In genomic region chr5:113201715-113202114, GRCh38 we compare ENCODE assay signal across 26 cellular contexts.
DNase-seq lines count a peak whose midpoint lies in the region; ATAC-seq and TF ChIP-seq lines count a peak whose summit lies in the region.
"Had no signal": no experiment of that assay in that cellular context is flagged by ENCODE, and none has a peak within 500 bp of the region (broad histone marks: within the 10 kb centered on the region; RNA-seq: fewer than 3 reads in every experiment).

No MANE protein-coding gene starts in this region.

- DNase-seq in NCI-H82 (lab: John Stamatoyannopoulos, UW) (peak; percentile 62), NCI-H82 treated with DMSO at 0.1 percent for 48 hours (lab: John Stamatoyannopoulos, UW; ENCODE audit: unreplicated experiment) (no peak), RWPE2 (ENCODE audit: low spot score) (no peak), foreskin melanocyte (peak; percentile 28), activated gamma-delta T cell treated with Interleukin-2 at 50 U/mL for 16 hours (no peak), dermis blood vessel endothelial cell (no peak)
- DNase-seq: 8988T; activated CD8-positive, alpha-beta memory T cell treated with anti-CD3 and anti-CD28 coated beads, Interleukin-2, amount 50 U/mL, for 4 hours; AML-193; anterior cingulate cortex; CD8-positive, alpha-beta memory T cell; DMS79 treated with DMSO at 0.1 percent for 48 hours; H7; immature natural killer cell; left lung; NCI-H187; NCI-H69; stimulated activated CD8-positive, alpha-beta memory T cell treated with anti-CD3 and anti-CD28 coated beads, Interleukin-4, amount 100 ng/mL, for 48 hours; stomach; tibial artery had no signal

- no peak overlapping the region for H3K4me3 ChIP-seq in RWPE2 (ENCODE audit: severe bottlenecking)
- peak overlapping the region; percentile 48 for H3K4me3 ChIP-seq in parathyroid adenoma (ENCODE audit: low read depth, low read length)
- H3K4me3 ChIP-seq: GM12878, left lung, stomach, tibial artery had no signal

- no peak overlapping the region for H3K9ac ChIP-seq in parathyroid adenoma

- no peaks in the 10 kb centered on the region for H3K27me3 ChIP-seq in RWPE2 (ENCODE audit: insufficient read depth, poor library complexity, severe bottlenecking)
- H3K27me3 ChIP-seq in parathyroid adenoma (ENCODE audit: control insufficient read depth, insufficient read depth, low read length): no peaks in the 10 kb centered on the region
- H3K27me3 ChIP-seq: left lung, stomach, tibial artery had no signal

- H2AFZ ChIP-seq in parathyroid adenoma: no peak overlapping the region

- peaks cover 73% of the 10 kb centered on the region for H3K79me2 ChIP-seq in parathyroid adenoma

- H3K4me2 ChIP-seq in parathyroid adenoma (ENCODE audit: low read length): peak overlapping the region; percentile 82

- H3K4me1 ChIP-seq in RWPE2 (ENCODE audit: insufficient read depth, poor library complexity, severe bottlenecking) (peaks cover 63% of the 10 kb centered on the region), parathyroid adenoma (peaks cover 55% of the 10 kb centered on the region)
- H3K4me1 ChIP-seq: left lung had no signal

- peak overlapping the region; percentile 62 for H3K27ac ChIP-seq in RWPE2 (ENCODE audit: poor library complexity, severe bottlenecking)
- H3K27ac ChIP-seq in parathyroid adenoma: peak overlapping the region; percentile 62
- H3K27ac ChIP-seq: left lung, RWPE1, stomach, tibial artery had no signal

- TF ChIP-seq CTCF in RWPE2 (IDR thresholded peaks at IDR 0.05; ENCODE audit: poor library complexity, severe bottlenecking): no peak
- TF ChIP-seq CTCF in parathyroid adenoma (IDR thresholded peaks at IDR 0.05): no peak

- H3K36me3 ChIP-seq in RWPE2 (ENCODE audit: low read depth) (no peaks in the 10 kb centered on the region), parathyroid adenoma (ENCODE audit: control insufficient read depth, insufficient read depth, low read length) (no peaks in the 10 kb centered on the region)
- H3K36me3 ChIP-seq: left lung, stomach, tibial artery had no signal

- no peak for ATAC-seq in RWPE2 (ENCODE audit: low read depth)
- ATAC-seq in HG03460 (IDR thresholded peaks at IDR 0.05; ENCODE audit: unreplicated experiment): no peak
- ATAC-seq: activated naive CD4-positive, alpha-beta T cell treated with anti-CD3 and anti-CD28 coated beads, Interleukin-2, amount 50 U/mL, for 72 hours; activated T-helper 17 cell treated with anti-CD3 and anti-CD28 coated beads, Interleukin-2, amount 50 U/mL, for 72 hours; GM12878; left lung had no signal

- H3K9me3 ChIP-seq in RWPE2 (ENCODE audit: severe bottlenecking): no peaks in the 10 kb centered on the region
- no peaks in the 10 kb centered on the region for H3K9me3 ChIP-seq in parathyroid adenoma (ENCODE audit: control insufficient read depth, low read length)
- H3K9me3 ChIP-seq: left lung, stomach, tibial artery had no signal

Comparison
In these comparisons a context has a peak if more than half of its experiments do, and no peak if none do; other contexts are left out.
1. DNase-seq: peak in NCI-H82 (single experiment) and foreskin melanocyte (single experiment); none in NCI-H82 treated with DMSO at 0.1 percent for 48 hours (single experiment), RWPE2 (single experiment), activated gamma-delta T cell treated with Interleukin-2 at 50 U/mL for 16 hours (single experiment) and dermis blood vessel endothelial cell (single experiment).